ENCODE assay signal across 8 cellular contexts in genomic region chr15:92903956-92904831, GRCh38. TPM values are rescaled to one million over a fixed set of nuclear protein-coding genes. Genes with fewer than 3 reads are reported as not detected.
DNase-seq lines count a peak whose midpoint lies in the region; ATAC-seq and TF ChIP-seq lines count a peak whose summit lies in the region.

No MANE protein-coding gene starts in this region.

- POLR2A ChIA-PET in AG04450 (lab: Yijun Ruan, JAX) = interaction anchor here (0.5 to 5.5 kb wide), 8 partner anchors 14 to 102 kb away, joined by 3 to 98 read pairs (median 6); no protein-coding TSS in a partner anchor

- H3K79me2 ChIP-seq in mammary epithelial cell (ENCODE audit: insufficient read depth, low read length) = peaks cover 97% of the 10 kb centered on the region

- DNase-seq in AG04450 (ENCODE audit: low read depth, low spot score) = peak; percentile 97
- DNase-seq in NCI-H2196 treated with DMSO at 0.1 percent for 48 hours (lab: John Stamatoyannopoulos, UW; ENCODE audit: unreplicated experiment) = peak; percentile 89
- peak; percentile 99 for DNase-seq in WERI-Rb-1
- DNase-seq in mammary epithelial cell = peak; percentile 99
- DNase-seq in iPS-NIHi11 (ENCODE audit: low spot score) = peak; percentile 94

- intact Hi-C loops in mammary epithelial cell (cut with micrococcal nuclease) = loop anchor here (1.0 to 10.0 kb wide), 5 partner anchors 14 to 1039 kb away; no protein-coding TSS in a partner anchor

- no TSS peak for BruUV-seq in mammary epithelial cell (replicated peaks; lab: Mats Ljungman, UMichigan)

- H3K27me3 ChIP-seq in AG04450 (ENCODE audit: control insufficient read depth, insufficient read depth, low read length) (no peaks in the 10 kb centered on the region), WERI-Rb-1 (ENCODE audit: insufficient read depth, low read depth, severe bottlenecking) (no peaks in the 10 kb centered on the region), mammary epithelial cell (ENCODE audit: insufficient read depth, low read length) (no peaks in the 10 kb centered on the region)

- dilution Hi-C loops in mammary epithelial cell (cut with HindIII; ENCODE audit: low sequenced_read_pairs) = no loop called here

- no peaks in the 10 kb centered on the region for H4K20me1 ChIP-seq in mammary epithelial cell (ENCODE audit: insufficient read depth, low read length)

- H3K36me3 ChIP-seq in WERI-Rb-1 (peaks cover 34% of the 10 kb centered on the region), mammary epithelial cell (ENCODE audit: insufficient read depth, low read length) (peaks cover 2% of the 10 kb centered on the region)

- H3K9me3 ChIP-seq in AG04450 (ENCODE audit: control insufficient read depth, insufficient read depth, low read length) = no peaks in the 10 kb centered on the region
- H3K9me3 ChIP-seq in WERI-Rb-1 (ENCODE audit: severe bottlenecking) = no peaks in the 10 kb centered on the region
- no peaks in the 10 kb centered on the region for H3K9me3 ChIP-seq in mammary epithelial cell (replicated peaks; ENCODE audit: insufficient read depth, low read length)

- peak overlapping the region; percentile 74 for H3K4me3 ChIP-seq in AG04450 (ENCODE audit: low read depth, low read length)
- H3K4me3 ChIP-seq in WERI-Rb-1 (ENCODE audit: low read depth, low read length) = peak overlapping the region; percentile 84
- H3K4me3 ChIP-seq in mammary epithelial cell (replicated peaks in 1 of 3; ENCODE audit: insufficient read depth in 1 of 3, low read depth in 2 of 3, low read length in 3 of 3) = peak overlapping the region; percentile 74 to 100 (median 98)
- peak overlapping the region; percentile 40 to 67 (median 55) for H3K4me3 ChIP-seq in skin epidermis

- peak; percentile 84 for ATAC-seq in GM18907 (IDR thresholded peaks at IDR 0.05; ENCODE audit: unreplicated experiment)
- peak; percentile 78 for ATAC-seq in HG03139 (IDR thresholded peaks at IDR 0.05; ENCODE audit: unreplicated experiment)

- H3K27ac ChIP-seq in AG04450 (ENCODE audit: low read depth, low read length) = peak overlapping the region; percentile 97
- peak overlapping the region; percentile 99 for H3K27ac ChIP-seq in WERI-Rb-1
- peak overlapping the region; percentile 97 for H3K27ac ChIP-seq in mammary epithelial cell (ENCODE audit: insufficient read depth, low read depth, low read length)
- peak overlapping the region; percentile 74 to 99 (median 96) for H3K27ac ChIP-seq in skin epidermis

- peak overlapping the region; percentile 99 for H3K9ac ChIP-seq in mammary epithelial cell (ENCODE audit: insufficient read depth, low read length)

- WGBS in mammary epithelial cell (ENCODE audit: low coverage, missing lambda C conversion rate) = 1% methylated on average over 25 of the region's 50 CpGs

- H3K4me2 ChIP-seq in mammary epithelial cell (ENCODE audit: insufficient read depth, low read depth, low read length) = peak overlapping the region; percentile 97

- peaks cover 31% of the 10 kb centered on the region for H3K4me1 ChIP-seq in mammary epithelial cell (ENCODE audit: insufficient read depth, low read length)

- in situ Hi-C loops in mammary epithelial cell (cut with MboI; ENCODE audit: low sequenced_read_pairs in 2 of 2) = no loop called here

- CTCF ChIA-PET in AG04450 (lab: Charles Lee) = interaction anchor here (1.1 to 5.8 kb wide), 4 partner anchors 15 to 107 kb away, joined by 3 to 54 read pairs (median 6); no protein-coding TSS in a partner anchor
- CTCF ChIA-PET in mammary epithelial cell (lab: Charles Lee; ENCODE audit: low non-redundant PET) = no interaction called here

- TF ChIP-seq CTCF in AG04450 (IDR thresholded peaks at IDR 0.05; ENCODE audit: low read depth, low read length) (no peak), WERI-Rb-1 (IDR thresholded peaks at IDR 0.05; ENCODE audit: low read depth, low read length) (no peak), mammary epithelial cell (conservative IDR thresholded peaks at IDR 0.05 in 1 of 2, IDR thresholded peaks at IDR 0.05 in 1 of 2; ENCODE audit: extremely low read depth in 1 of 2, insufficient read depth in 1 of 2, low read depth in 1 of 2, low read length in 2 of 2) (no peak)

- no peak overlapping the region for H2AFZ ChIP-seq in mammary epithelial cell (ENCODE audit: low read depth, low read length)

RNA-seq across cellular contexts. Expression of gene CHD2, which starts 4.1 kb away (rescaled TPM):
- polyA plus RNA-seq in AG04450 (2011; rRNA removed) = 62.6 and 74.8 TPM in 2 replicates
- polyA minus RNA-seq in AG04450 (2011; rRNA and poly(A)+ RNA removed) = 163 and 178 TPM in 2 replicates
- total RNA-seq in mammary epithelial cell = 100 to 1,000 TPM in 1 of 2 donors, 10 to 100 TPM in 1; 65.0 to 103 TPM
- polyA plus RNA-seq in mammary epithelial cell = 16.9 TPM
- polyA minus RNA-seq in mammary epithelial cell = 67.0 TPM

Comparison
In these comparisons a context has a peak if more than half of its experiments do, and no peak if none do; other contexts are left out.
1. Peak in every context shown above with its lines: DNase-seq, ATAC-seq, H3K4me3 ChIP-seq and H3K27ac ChIP-seq.